8 cellular contexts compared by ENCODE assay signal in the genomic region with DNA sequence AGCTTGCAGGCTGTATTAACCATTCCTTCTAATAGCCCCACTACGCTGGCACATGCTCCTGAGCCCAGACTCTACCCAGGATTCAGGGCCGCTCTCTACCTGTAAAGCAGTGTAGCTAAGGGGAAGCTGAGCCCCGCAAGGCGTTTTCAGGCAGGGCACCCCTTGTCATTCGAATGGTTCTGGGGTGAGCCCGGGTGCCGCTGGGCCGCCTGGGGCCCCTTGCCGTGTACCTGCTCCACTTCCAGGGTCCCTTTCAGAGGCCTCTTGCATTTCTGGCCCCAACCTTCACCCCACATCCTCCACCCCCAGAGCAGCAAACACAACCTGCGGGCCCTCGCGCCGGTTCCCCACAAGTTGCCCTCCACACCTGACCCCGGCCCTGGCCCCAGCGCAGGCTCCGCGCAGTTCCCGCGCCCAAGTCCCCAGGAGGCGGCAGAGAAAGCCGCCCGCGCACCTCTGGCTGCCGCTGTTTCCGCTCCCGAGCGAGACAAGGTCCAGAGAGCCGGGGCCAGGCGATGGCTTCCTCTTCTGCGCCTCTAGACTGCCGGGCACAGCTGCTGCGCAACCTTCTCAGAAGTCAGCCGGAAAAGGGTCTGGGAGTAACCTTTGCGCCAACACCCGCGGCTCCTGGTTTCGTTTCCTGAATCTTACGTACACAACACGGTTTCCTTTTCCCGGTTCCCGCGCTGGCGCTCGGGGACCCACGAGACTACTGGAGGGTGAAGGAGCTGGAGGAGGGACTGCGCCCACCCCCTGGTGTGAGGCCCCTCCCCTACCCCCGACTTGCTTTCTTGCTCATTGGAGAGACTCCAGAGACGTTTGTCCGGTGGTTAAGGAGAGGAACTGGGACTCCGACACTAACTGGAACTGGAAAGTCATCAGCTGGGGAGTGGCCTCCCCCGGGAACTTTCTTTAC. TPM values are rescaled to one million over a fixed set of nuclear protein-coding genes. Genes with fewer than 3 reads are reported as not detected.
DNase-seq lines count a peak whose midpoint lies in the region; TF ChIP-seq lines count a peak whose summit lies in the region.

A gene with protein sequence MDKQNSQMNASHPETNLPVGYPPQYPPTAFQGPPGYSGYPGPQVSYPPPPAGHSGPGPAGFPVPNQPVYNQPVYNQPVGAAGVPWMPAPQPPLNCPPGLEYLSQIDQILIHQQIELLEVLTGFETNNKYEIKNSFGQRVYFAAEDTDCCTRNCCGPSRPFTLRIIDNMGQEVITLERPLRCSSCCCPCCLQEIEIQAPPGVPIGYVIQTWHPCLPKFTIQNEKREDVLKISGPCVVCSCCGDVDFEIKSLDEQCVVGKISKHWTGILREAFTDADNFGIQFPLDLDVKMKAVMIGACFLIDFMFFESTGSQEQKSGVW (minus strand): TSS at position 595 of the 916 bp plus-strand sequence. CDS start 8,055 bp downstream, outside the sequence.

- H3K4me3 ChIP-seq in MM.1S (ENCODE audit: low read length) (peak within 1 kb of the TSS; percentile 69), SK-N-SH (ENCODE audit: low read depth in 2 of 2, low read length in 1 of 2) (peak within 1 kb of the TSS; percentile 75 to 93)

- no peak for TF ChIP-seq EP300 in SK-N-SH (IDR thresholded peaks at IDR 0.05; ENCODE audit: borderline replicate concordance in 1 of 2, low read depth in 1 of 2, low read length in 1 of 2)

- no peaks in the 10 kb centered on the region for H3K9me2 ChIP-seq in MM.1S (replicated peaks; ENCODE audit: insufficient read depth, low read length)
- H3K9me2 ChIP-seq in SK-N-SH: no peaks in the 10 kb centered on the region

- H3K4me2 ChIP-seq in MM.1S (ENCODE audit: low read depth, low read length): peak within 1 kb of the TSS; percentile 50
- peak within 1 kb of the TSS; percentile 91 for H3K4me2 ChIP-seq in SK-N-SH

- H4K20me1 ChIP-seq in MM.1S (ENCODE audit: insufficient read depth, low read length) (no peaks in the 10 kb centered on the region), SK-N-SH (ENCODE audit: insufficient read depth) (no peaks in the 10 kb centered on the region)

- H3K27me3 ChIP-seq in MM.1S (replicated peaks; ENCODE audit: insufficient read depth, low read length) (no peaks in the 10 kb centered on the region), SK-N-SH (ENCODE audit: insufficient read depth) (no peaks in the 10 kb centered on the region)

- WGBS in SK-N-SH (ENCODE audit: low lambda C conversion rate): 3% methylated on average over 38 of the region's 51 CpGs

- H3F3A ChIP-seq in MM.1S (ENCODE audit: insufficient read depth, low read length): peaks cover 41% of the 10 kb centered on the region
- H3F3A ChIP-seq in SK-N-SH (replicated peaks; ENCODE audit: insufficient read depth): peaks cover 6% of the 10 kb centered on the region

- H2AFZ ChIP-seq in MM.1S (ENCODE audit: low read length): peak within 1 kb of the TSS; percentile 81
- peak within 1 kb of the TSS; percentile 99 for H2AFZ ChIP-seq in SK-N-SH (ENCODE audit: low read depth)

- H3K4me1 ChIP-seq in MM.1S (ENCODE audit: low read length) (peaks cover 59% of the 10 kb centered on the region), SK-N-SH (ENCODE audit: control insufficient read depth in 1 of 2, insufficient read depth in 2 of 2, low read depth in 1 of 2, low read length in 1 of 2) (peaks cover 2 to 3% of the 10 kb centered on the region in 2 experiments; a peak in 1 of 4 replicates)

- H3K9ac ChIP-seq in MM.1S (ENCODE audit: low read length) (peak within 1 kb of the TSS; percentile 77), SK-N-SH (peak within 1 kb of the TSS; percentile 83)

- H3K27ac ChIP-seq in MM.1S (ENCODE audit: low read length): peak within 1 kb of the TSS; percentile 69
- peak within 1 kb of the TSS; percentile 28 to 61 for H3K27ac ChIP-seq in SK-N-SH (ENCODE audit: low read depth in 2 of 2, low read length in 1 of 2)
- peak within 1 kb of the TSS; percentile 73 for H3K27ac ChIP-seq in substantia nigra (ENCODE audit: low read depth, low read length, poor library complexity, severe bottlenecking)

- no peaks in the 10 kb centered on the region for H3K36me3 ChIP-seq in MM.1S (replicated peaks; ENCODE audit: insufficient read depth, low read length)
- H3K36me3 ChIP-seq in SK-N-SH (replicated peaks in 1 of 2; ENCODE audit: control insufficient read depth in 1 of 2, insufficient read depth in 2 of 2, low read length in 1 of 2): no peaks in the 10 kb centered on the region

- POLR2A ChIA-PET in SK-N-SH (lab: Yijun Ruan, JAX): no interaction called here

- DNase-seq in GM04504 (ENCODE audit: low read depth): peak; percentile 85
- peak; percentile 94 for DNase-seq in HCEC 1CT
- peak; percentile 89 for DNase-seq in MM.1S
- peak; percentile 71 for DNase-seq in SK-N-SH
- DNase-seq in activated naive CD4-positive, alpha-beta T cell treated with anti-CD3 and anti-CD28 coated beads, Interleukin-2, amount 50 U/mL, for 16 hours: peak; percentile 69
- peak; percentile 82 for DNase-seq in globus pallidus (ENCODE audit: low spot score)
- DNase-seq in non-pigmented ciliary epithelial cell (ENCODE audit: low read depth): peak; percentile 89
- peak; percentile 12 to 91 (median 60) for DNase-seq in substantia nigra (lab: John Stamatoyannopoulos, UW)

- CTCF ChIA-PET in SK-N-SH (lab: Yijun Ruan, JAX): interaction anchor here (0.6 kb wide), 1 partner anchor 355 kb away, joined by 3 read pairs; no protein-coding TSS in a partner anchor

- TF ChIP-seq CTCF in MM.1S (IDR thresholded peaks at IDR 0.05; ENCODE audit: low read length) (no peak), SK-N-SH (IDR thresholded peaks at IDR 0.05) (no peak)

- no peak for TF ChIP-seq RAD21 in SK-N-SH (IDR thresholded peaks at IDR 0.05; ENCODE audit: low read length)

- H3K79me2 ChIP-seq in MM.1S (ENCODE audit: low read length) (peaks cover 47% of the 10 kb centered on the region), SK-N-SH (ENCODE audit: insufficient read depth) (no peaks in the 10 kb centered on the region)

- no peaks in the 10 kb centered on the region for H3K9me3 ChIP-seq in MM.1S (replicated peaks; ENCODE audit: insufficient read depth, low read length)
- H3K9me3 ChIP-seq in SK-N-SH: no peaks in the 10 kb centered on the region

TF ChIP-seq in SK-N-SH, 30 proteins besides CTCF, POLR2A, EP300 and RAD21 (continues in another document):
- TF ChIP-seq GATA2 (CRISPR knock-in tag; IDR thresholded peaks at IDR 0.05): no peak
- TF ChIP-seq MXI1 (IDR thresholded peaks at IDR 0.05; ENCODE audit: low read depth, low read length): no peak
- TF ChIP-seq NRF1 (IDR thresholded peaks at IDR 0.05; ENCODE audit: low read depth, low read length): no peak
- TF ChIP-seq TAF1 (IDR thresholded peaks at IDR 0.05; ENCODE audit: borderline replicate concordance, low read depth, low read length): peak; percentile 41; the same call in 1 of the 2 replicates
- TF ChIP-seq, protein P1, sequence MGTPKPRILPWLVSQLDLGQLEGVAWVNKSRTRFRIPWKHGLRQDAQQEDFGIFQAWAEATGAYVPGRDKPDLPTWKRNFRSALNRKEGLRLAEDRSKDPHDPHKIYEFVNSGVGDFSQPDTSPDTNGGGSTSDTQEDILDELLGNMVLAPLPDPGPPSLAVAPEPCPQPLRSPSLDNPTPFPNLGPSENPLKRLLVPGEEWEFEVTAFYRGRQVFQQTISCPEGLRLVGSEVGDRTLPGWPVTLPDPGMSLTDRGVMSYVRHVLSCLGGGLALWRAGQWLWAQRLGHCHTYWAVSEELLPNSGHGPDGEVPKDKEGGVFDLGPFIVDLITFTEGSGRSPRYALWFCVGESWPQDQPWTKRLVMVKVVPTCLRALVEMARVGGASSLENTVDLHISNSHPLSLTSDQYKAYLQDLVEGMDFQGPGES (IDR thresholded peaks at IDR 0.05; ENCODE audit: low read depth, low read length): no peak
- TF ChIP-seq GABPA (IDR thresholded peaks at IDR 0.05; ENCODE audit: low read depth): peak; percentile 34; the same call in 1 of the 2 replicates
- TF ChIP-seq YY1 (IDR thresholded peaks at IDR 0.05; ENCODE audit: low read depth): no peak
- no peak for TF ChIP-seq FOXJ3 (CRISPR knock-in tag; IDR thresholded peaks at IDR 0.05)
- no peak for TF ChIP-seq FOXM1 (IDR thresholded peaks at IDR 0.05; ENCODE audit: low read depth)
- no peak for TF ChIP-seq MEF2A (IDR thresholded peaks at IDR 0.05; ENCODE audit: borderline replicate concordance, low read depth)
- no peak for TF ChIP-seq RCOR1 (IDR thresholded peaks at IDR 0.05; ENCODE audit: low read length)
- no peak for TF ChIP-seq JUND (IDR thresholded peaks at IDR 0.05)
- TF ChIP-seq, protein P2, sequence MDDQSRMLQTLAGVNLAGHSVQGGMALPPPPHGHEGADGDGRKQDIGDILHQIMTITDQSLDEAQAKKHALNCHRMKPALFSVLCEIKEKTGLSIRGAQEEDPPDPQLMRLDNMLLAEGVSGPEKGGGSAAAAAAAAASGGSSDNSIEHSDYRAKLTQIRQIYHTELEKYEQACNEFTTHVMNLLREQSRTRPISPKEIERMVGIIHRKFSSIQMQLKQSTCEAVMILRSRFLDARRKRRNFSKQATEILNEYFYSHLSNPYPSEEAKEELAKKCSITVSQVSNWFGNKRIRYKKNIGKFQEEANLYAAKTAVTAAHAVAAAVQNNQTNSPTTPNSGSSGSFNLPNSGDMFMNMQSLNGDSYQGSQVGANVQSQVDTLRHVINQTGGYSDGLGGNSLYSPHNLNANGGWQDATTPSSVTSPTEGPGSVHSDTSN (IDR thresholded peaks at IDR 0.05): no peak
- no peak for TF ChIP-seq RXRA (IDR thresholded peaks at IDR 0.05; ENCODE audit: borderline replicate concordance, low read depth)
- peak; percentile 43; the same call in 1 of the 2 replicates for TF ChIP-seq ELF1 (IDR thresholded peaks at IDR 0.05)
- TF ChIP-seq, protein P3, sequence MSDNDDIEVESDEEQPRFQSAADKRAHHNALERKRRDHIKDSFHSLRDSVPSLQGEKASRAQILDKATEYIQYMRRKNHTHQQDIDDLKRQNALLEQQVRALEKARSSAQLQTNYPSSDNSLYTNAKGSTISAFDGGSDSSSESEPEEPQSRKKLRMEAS (IDR thresholded peaks at IDR 0.05; ENCODE audit: low read depth): peak; percentile 51; the same call in 1 of the 2 replicates
- no peak for TF ChIP-seq FOSL2 (IDR thresholded peaks at IDR 0.05; ENCODE audit: borderline replicate concordance, low read depth)
- TF ChIP-seq, protein P4, sequence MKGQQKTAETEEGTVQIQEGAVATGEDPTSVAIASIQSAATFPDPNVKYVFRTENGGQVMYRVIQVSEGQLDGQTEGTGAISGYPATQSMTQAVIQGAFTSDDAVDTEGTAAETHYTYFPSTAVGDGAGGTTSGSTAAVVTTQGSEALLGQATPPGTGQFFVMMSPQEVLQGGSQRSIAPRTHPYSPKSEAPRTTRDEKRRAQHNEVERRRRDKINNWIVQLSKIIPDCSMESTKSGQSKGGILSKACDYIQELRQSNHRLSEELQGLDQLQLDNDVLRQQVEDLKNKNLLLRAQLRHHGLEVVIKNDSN (IDR thresholded peaks at IDR 0.05; ENCODE audit: borderline replicate concordance, low read depth): no peak
- no peak for TF ChIP-seq SMC3 (IDR thresholded peaks at IDR 0.05; ENCODE audit: low read depth, low read length)

RNA-seq across cellular contexts. Expression of the gene that starts here (rescaled TPM):
- 10.7 and 10.9 TPM in 2 replicates for polyA plus RNA-seq in SK-N-SH (2012; rRNA removed)
- 10.2 and 12.3 TPM in 2 replicates for polyA plus RNA-seq in SK-N-SH (2012; cell fraction: cytosol; rRNA removed)
- 7.8 and 9.8 TPM in 2 replicates for polyA plus RNA-seq in SK-N-SH (2012; cell fraction: nucleus; rRNA removed)

Comparison
In these comparisons a context has a peak if more than half of its experiments do, and no peak if none do; other contexts are left out.
1. Peak in every context shown above with its lines: DNase-seq, H3K4me3 ChIP-seq and H3K27ac ChIP-seq.